11 cellular contexts compared by ENCODE assay signal in the genomic region with DNA sequence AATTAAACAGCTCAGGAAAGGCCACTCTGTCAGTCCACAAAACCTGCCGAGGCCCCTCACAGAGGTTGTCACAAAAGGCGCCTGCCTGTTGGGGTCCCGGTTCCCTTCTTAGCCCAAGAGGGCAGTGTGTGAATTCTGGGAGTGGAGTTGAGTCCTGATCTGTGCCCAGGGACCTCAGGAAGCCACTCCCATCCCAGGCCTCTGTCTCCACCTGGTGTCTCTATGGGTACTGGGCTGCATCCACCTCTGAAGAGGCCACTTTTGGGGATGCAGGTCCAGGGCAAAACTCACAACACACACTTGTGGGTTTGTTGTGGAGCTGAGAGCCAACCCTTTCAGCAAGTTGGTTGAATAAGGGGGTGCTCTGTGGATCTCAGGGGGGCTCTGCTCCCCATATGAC.
DNase-seq lines count a peak whose midpoint lies in the region; ATAC-seq and TF ChIP-seq lines count a peak whose summit lies in the region.
"Had no signal": no experiment of that assay in that cellular context is flagged by ENCODE, and none has a peak within 500 bp of the region (broad histone marks: within the 10 kb centered on the region; RNA-seq: fewer than 3 reads in every experiment).

No MANE protein-coding gene starts in this region.

- H3K18ac ChIP-seq in mesenchymal stem cell (ENCODE audit: low read depth in 1 of 2, low read length in 2 of 2) = peak overlapping the region; percentile 26 to 57

- H3K27ac ChIP-seq in HCT116 (ENCODE audit: low read depth, low read length) = no peak overlapping the region
- peak overlapping the region; percentile 85 for H3K27ac ChIP-seq in mesenchymal stem cell (ENCODE audit: low read length, poor library complexity, severe bottlenecking)
- H3K27ac ChIP-seq in A673 (ENCODE audit: low read depth, low read length, poor library complexity, severe bottlenecking) = no peak overlapping the region

- TF ChIP-seq CTCF in AG04449 (IDR thresholded peaks at IDR 0.05; ENCODE audit: insufficient read depth, low read length, missing control alignments) (peak; percentile 25), HCT116 (IDR thresholded peaks at IDR 0.05 in 2 of 3, conservative IDR thresholded peaks at IDR 0.05 in 1 of 3; ENCODE audit: borderline replicate concordance in 1 of 3, insufficient read depth in 1 of 3, low read depth in 2 of 3, low read length in 2 of 3) (peak in 2 of 3 experiments; percentile 12 to 13; a peak in 1 of 6 replicates), brain (conservative IDR thresholded peaks at IDR 0.05) (no peak), A673 (conservative IDR thresholded peaks at IDR 0.05; ENCODE audit: low read depth, low read length) (no peak)

- H3K27me3 ChIP-seq in HCT116 (ENCODE audit: insufficient read depth, low read length) (no peaks in the 10 kb centered on the region), mesenchymal stem cell (ENCODE audit: control insufficient read depth in 1 of 2, insufficient read depth in 1 of 2, low read length in 2 of 2) (no peaks in the 10 kb centered on the region), A673 (replicated peaks; ENCODE audit: insufficient read depth, low read depth, low read length, poor library complexity) (no peaks in the 10 kb centered on the region)

- POLR2A ChIA-PET in AG04449 (lab: Yijun Ruan, JAX) (interaction anchor here (1.9 kb wide), 1 partner anchor 18 kb away, joined by 7 read pairs; no protein-coding TSS in a partner anchor), HCT116 (lab: Charles Lee) (no interaction called here), A673 (lab: Charles Lee; ENCODE audit: low non-redundant PET) (no interaction called here)

- peak overlapping the region; percentile 64 for H2BK15ac ChIP-seq in mesenchymal stem cell (ENCODE audit: low read depth, poor library complexity, severe bottlenecking)

- TF ChIP-seq RAD21 in HCT116 (IDR thresholded peaks at IDR 0.05; ENCODE audit: low read depth) = no peak; the same call in 1 of the 2 replicates

- 80% methylated on average over 3 of the region's 3 CpGs for WGBS in mesenchymal stem cell

- H2BK12ac ChIP-seq in mesenchymal stem cell (ENCODE audit: low read length in 2 of 2) = peak overlapping the region in 1 of 2 experiments; percentile 75

- no peak overlapping the region for H4K91ac ChIP-seq in mesenchymal stem cell (ENCODE audit: low read length)

- H3K36me3 Mint-ChIP-seq in brain = no peaks in the 10 kb centered on the region
- H3K36me3 Mint-ChIP-seq: activated CD4-positive, alpha-beta memory T cell treated with anti-CD3 and anti-CD28 coated beads for 36 hours had no signal

- CTCF ChIA-PET in AG04449 (lab: Yijun Ruan, JAX) (interaction anchor here (1.0 to 7.2 kb wide), 9 partner anchors 11 to 51 kb away, joined by 3 to 89 read pairs (median 6); no protein-coding TSS in a partner anchor), HCT116 (lab: Charles Lee) (interaction anchor here (1.8 kb wide), 1 partner anchor 12 kb away, joined by 5 read pairs; no protein-coding TSS in a partner anchor), A673 (lab: Charles Lee) (interaction anchor here (1.2 kb wide), 1 partner anchor 12 kb away, joined by 3 read pairs; no protein-coding TSS in a partner anchor)

- intact Hi-C loops in HCT116 (cut with micrococcal nuclease) = no loop called here
- intact Hi-C loops in A673 (cut with micrococcal nuclease; ENCODE audit: unreplicated experiment) = no loop called here

- H3K4me3 Mint-ChIP-seq in brain = no peak overlapping the region
- H3K4me3 Mint-ChIP-seq: activated CD4-positive, alpha-beta memory T cell treated with anti-CD3 and anti-CD28 coated beads for 36 hours had no signal

- H3K4me1 ChIP-seq in HCT116 (ENCODE audit: control insufficient read depth in 1 of 2, insufficient read depth in 2 of 2, low read length in 2 of 2) (peaks cover 0 to 29% of the 10 kb centered on the region in 2 experiments; a peak in 1 of 4 replicates), mesenchymal stem cell (ENCODE audit: control insufficient read depth, insufficient read depth, low read depth, low read length) (peaks cover 83% of the 10 kb centered on the region), A673 (ENCODE audit: insufficient read depth, low read length, poor library complexity, severe bottlenecking) (no peaks in the 10 kb centered on the region)

- peak overlapping the region; percentile 59 for H4K8ac ChIP-seq in mesenchymal stem cell (ENCODE audit: low read length)

- no peak for DNase-seq in AG04449 (ENCODE audit: low read depth, low spot score)
- DNase-seq in HCT116 (ENCODE audit: low read depth, low spot score) = no peak
- DNase-seq in mesenchymal stem cell = peak; percentile 38
- DNase-seq in A673 (ENCODE audit: low spot score) = no peak
- no peak for DNase-seq in stimulated activated CD4-positive, alpha-beta T cell treated with anti-CD3 and anti-CD28 coated beads, Interleukin-15, amount 100 ng/mL, for 24 hours
- DNase-seq: activated CD4-positive, alpha-beta memory T cell treated with anti-CD3 and anti-CD28 coated beads for 36 hours; DMS79; NCI-H774 had no signal

- H3K9me2 ChIP-seq in HCT116 (ENCODE audit: insufficient read depth) = no peaks in the 10 kb centered on the region

- peak; percentile 71 for ATAC-seq in HCT116
- ATAC-seq in GM19467 (IDR thresholded peaks at IDR 0.05; ENCODE audit: unreplicated experiment) = no peak
- ATAC-seq in GM21576 (IDR thresholded peaks at IDR 0.05; ENCODE audit: unreplicated experiment) = no peak

- H3K9me3 ChIP-seq in HCT116 (ENCODE audit: control insufficient read depth in 1 of 2, insufficient read depth in 1 of 2, low read depth in 1 of 2, low read length in 2 of 2) (no peaks in the 10 kb centered on the region), mesenchymal stem cell (ENCODE audit: control insufficient read depth, low read length) (no peaks in the 10 kb centered on the region), A673 (ENCODE audit: low read depth, low read length, poor library complexity, severe bottlenecking) (no peaks in the 10 kb centered on the region)

- no peaks in the 10 kb centered on the region for H4K20me1 ChIP-seq in HCT116 (ENCODE audit: insufficient read depth)

- H3K9ac ChIP-seq in HCT116 (ENCODE audit: low read length) (no peak overlapping the region), mesenchymal stem cell (ENCODE audit: low read length) (peak overlapping the region; percentile 44)

- no peaks in the 10 kb centered on the region for H3K27me3 Mint-ChIP-seq in brain
- H3K27me3 Mint-ChIP-seq: activated CD4-positive, alpha-beta memory T cell treated with anti-CD3 and anti-CD28 coated beads for 36 hours had no signal

- no peaks in the 10 kb centered on the region for H3K9me3 Mint-ChIP-seq in brain
- H3K9me3 Mint-ChIP-seq: activated CD4-positive, alpha-beta memory T cell treated with anti-CD3 and anti-CD28 coated beads for 36 hours had no signal

- H2AFZ ChIP-seq in HCT116 (ENCODE audit: low read depth, low read length, poor library complexity, severe bottlenecking) = no peak overlapping the region
- no peak overlapping the region for H2AFZ ChIP-seq in mesenchymal stem cell (ENCODE audit: low read depth, low read length)

- no peaks in the 10 kb centered on the region for H3K79me1 ChIP-seq in mesenchymal stem cell (replicated peaks; ENCODE audit: low read length, poor library complexity, severe bottlenecking)

- no peak overlapping the region for H3K23ac ChIP-seq in mesenchymal stem cell (ENCODE audit: low read length in 2 of 2)

- H2BK120ac ChIP-seq in mesenchymal stem cell (ENCODE audit: low read depth, low read length) = no peak overlapping the region

- H3K79me2 ChIP-seq in HCT116 (ENCODE audit: insufficient read depth, low read length) = peaks cover 91% of the 10 kb centered on the region

- H3K27ac Mint-ChIP-seq in brain = peak overlapping the region in 3 of 5 experiments; percentile 59 to 92 (median 91)
- H3K27ac Mint-ChIP-seq: activated CD4-positive, alpha-beta memory T cell treated with anti-CD3 and anti-CD28 coated beads for 36 hours had no signal

- H3K14ac ChIP-seq in mesenchymal stem cell (ENCODE audit: low read length in 2 of 2) = no peak overlapping the region

- peak overlapping the region; percentile 3 to 72 for H3K4ac ChIP-seq in mesenchymal stem cell (ENCODE audit: low read depth in 1 of 2, low read length in 2 of 2)

- no peak for TF ChIP-seq POLR2A in HCT116 (IDR thresholded peaks at IDR 0.05; ENCODE audit: borderline replicate concordance, extremely low read depth, insufficient read depth, insufficient read length)

- H2BK5ac ChIP-seq in mesenchymal stem cell (ENCODE audit: low read depth, low read length, poor library complexity, severe bottlenecking) = peak overlapping the region; percentile 71

- RAD21 ChIA-PET in HCT116 (lab: Charles Lee; ENCODE audit: low non-redundant PET in 1 of 2, low total read pairs in 2 of 2, uncharacterized antibody in 2 of 2, unreplicated experiment in 2 of 2) = no interaction called here

- H2AK5ac ChIP-seq in mesenchymal stem cell (ENCODE audit: low read length, severe bottlenecking) = peak overlapping the region; percentile 84

- H3K36me3 ChIP-seq in HCT116 (ENCODE audit: control insufficient read depth in 1 of 2, insufficient read depth in 2 of 2, low read length in 2 of 2) (peaks cover 0 to 9% of the 10 kb centered on the region in 2 experiments; a peak in 2 of 4 replicates), mesenchymal stem cell (ENCODE audit: control insufficient read depth in 1 of 2, insufficient read depth in 2 of 2, low read depth in 1 of 2, low read length in 2 of 2) (peaks cover 30 to 61% of the 10 kb centered on the region in 2 experiments), A673 (ENCODE audit: insufficient read depth, low read length, poor library complexity, severe bottlenecking) (no peaks in the 10 kb centered on the region)

- H3K4me3 ChIP-seq in AG04449 (ENCODE audit: low read depth, low read length) (no peak overlapping the region), HCT116 (replicated peaks in 1 of 2; ENCODE audit: low read depth in 1 of 2, low read length in 2 of 2) (no peak overlapping the region), mesenchymal stem cell (ENCODE audit: insufficient read depth in 1 of 2, low read depth in 1 of 2, low read length in 2 of 2) (no peak overlapping the region), A673 (ENCODE audit: low read depth, low read length, poor library complexity, severe bottlenecking) (no peak overlapping the region)

- no peak overlapping the region for H3K4me2 ChIP-seq in HCT116 (ENCODE audit: low read length)
- H3K4me2 ChIP-seq in mesenchymal stem cell (ENCODE audit: low read length, poor library complexity, severe bottlenecking) = peak overlapping the region; percentile 4

- BruUV-seq in HCT116 (replicated peaks; lab: Mats Ljungman, UMichigan) (no TSS peak), A673 (replicated peaks; lab: Mats Ljungman, UMichigan) (no TSS peak)

- H3K4me1 Mint-ChIP-seq in brain = peaks cover 22% of the 10 kb centered on the region

Comparison
In these comparisons a context has a peak if more than half of its experiments do, and no peak if none do; other contexts are left out.
1. CTCF ChIP-seq: peak in AG04449 (single experiment) and HCT116 (2 of 3); none in brain (0 of 2) and A673 (single experiment).